ENCODE assay signal across 8 cellular contexts in the genomic region with DNA sequence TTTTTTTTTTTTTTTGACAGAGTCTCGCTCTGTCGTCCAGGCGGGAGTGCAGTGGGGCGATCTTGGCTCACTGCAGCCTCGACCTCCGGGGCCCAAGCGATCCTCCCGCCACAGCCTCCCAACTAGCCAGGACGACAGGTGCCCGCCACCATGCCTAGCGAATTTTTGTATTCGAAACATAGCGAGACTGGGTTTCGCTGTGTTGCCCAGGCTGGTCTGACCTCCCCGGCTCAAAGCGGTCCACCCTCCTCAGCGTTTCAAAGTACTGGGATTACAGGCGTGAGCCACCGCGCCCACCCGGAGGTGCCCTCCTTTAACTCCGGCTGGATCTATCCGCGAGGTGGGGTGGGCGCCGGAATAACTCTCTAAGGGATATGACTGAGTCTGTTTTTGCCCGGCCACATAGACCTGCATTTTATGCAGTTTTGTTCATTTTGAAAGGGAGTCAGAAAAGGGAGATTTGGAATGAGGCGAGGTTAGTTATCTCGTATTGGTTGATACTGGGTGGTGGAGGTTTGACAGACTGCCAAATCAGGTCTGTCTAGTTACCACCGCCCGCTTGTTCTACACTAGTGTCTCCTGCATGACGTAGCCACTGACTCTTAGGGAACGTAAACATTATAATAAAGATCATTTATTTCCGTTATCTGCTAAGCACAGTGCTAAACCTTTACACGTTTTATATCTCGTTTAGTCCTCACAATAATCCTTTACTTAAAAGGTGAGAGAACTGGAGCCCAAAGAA. TPM values are rescaled to one million over a fixed set of nuclear protein-coding genes. Genes with fewer than 3 reads are reported as not detected.
DNase-seq lines count a peak whose midpoint lies in the region; ATAC-seq and TF ChIP-seq lines count a peak whose summit lies in the region.

No MANE protein-coding gene starts in this region.

- CTCF ChIA-PET in activated naive CD4-positive, alpha-beta T cell treated with anti-CD3 and anti-CD28 coated beads, Interleukin-2, amount 10 ng/mL, durations not matched to agents 7 days and 5 days (lab: Charles Lee), result interaction anchor here (0.7 to 0.8 kb wide), 2 partner anchors 15 to 34 kb away, joined by 3 read pairs; no protein-coding TSS in a partner anchor

- WGBS in right lobe of liver (ENCODE audit: insufficient coverage, low coverage, low lambda C conversion rate, missing lambda C conversion rate), result 80% methylated on average over 19 of the region's 36 CpGs

- peak overlapping the region; percentile 97 for H3K4me3 ChIP-seq in astrocyte of the cerebellum (ENCODE audit: low read depth, low read length)
- peak overlapping the region; percentile 77 to 80 (median 80) for H3K4me3 ChIP-seq in right lobe of liver
- peak overlapping the region; percentile 77 for H3K4me3 ChIP-seq in upper lobe of right lung

- peak overlapping the region; percentile 98 for H3K4me3 Mint-ChIP-seq in activated naive CD4-positive, alpha-beta T cell treated with anti-CD3 and anti-CD28 coated beads, Interleukin-2, amount 10 ng/mL, durations not matched to agents 7 days and 5 days

- peaks cover 4% of the 10 kb centered on the region for H3K27me3 Mint-ChIP-seq in activated naive CD4-positive, alpha-beta T cell treated with anti-CD3 and anti-CD28 coated beads, Interleukin-2, amount 10 ng/mL, durations not matched to agents 7 days and 5 days

- peaks cover 18% of the 10 kb centered on the region for H3K36me3 Mint-ChIP-seq in activated naive CD4-positive, alpha-beta T cell treated with anti-CD3 and anti-CD28 coated beads, Interleukin-2, amount 10 ng/mL, durations not matched to agents 7 days and 5 days

- intact Hi-C loops in right lobe of liver (cut with DNase I), result no loop called here
- intact Hi-C loops in upper lobe of right lung (cut with DNase I), result no loop called here

- H3K4me1 ChIP-seq in right lobe of liver, result peaks cover 0 to 14% (median 6%) of the 10 kb centered on the region in 4 donors
- peaks cover 16% of the 10 kb centered on the region for H3K4me1 ChIP-seq in upper lobe of right lung

- H3K27ac Mint-ChIP-seq in activated naive CD4-positive, alpha-beta T cell treated with anti-CD3 and anti-CD28 coated beads, Interleukin-2, amount 10 ng/mL, durations not matched to agents 7 days and 5 days, result peak overlapping the region; percentile 99

- in situ Hi-C loops in astrocyte of the cerebellum (cut with HindIII; ENCODE audit: low sequenced_read_pairs), result no loop called here

- no peak for TF ChIP-seq POLR2A in right lobe of liver (IDR thresholded peaks at IDR 0.05)

- DNase-seq in activated naive CD4-positive, alpha-beta T cell treated with anti-CD3 and anti-CD28 coated beads, Interleukin-2, amount 10 ng/mL, durations not matched to agents 7 days and 5 days, result no peak
- DNase-seq in activated naive CD4-positive, alpha-beta T cell treated with Interleukin-2 at 50 U/mL for 16 hours, result no peak
- DNase-seq in astrocyte of the cerebellum (ENCODE audit: low read depth) (no peak), right lobe of liver (peak in 1 of 3 donors; percentile 29), upper lobe of right lung (no peak), NCI-H2171 treated with DMSO at 0.1 percent for 48 hours (lab: John Stamatoyannopoulos, UW) (no peak), CD1c-positive myeloid dendritic cell (ENCODE audit: extremely low spot score) (no peak)

- H3K36me3 ChIP-seq in right lobe of liver (peaks cover 0 to 9% (median 2%) of the 10 kb centered on the region in 4 donors), upper lobe of right lung (peaks cover 15% of the 10 kb centered on the region)

- ATAC-seq in right lobe of liver, result no peak
- no peak for ATAC-seq in upper lobe of right lung
- no peak for ATAC-seq in GM21576 (IDR thresholded peaks at IDR 0.05; ENCODE audit: unreplicated experiment)

- no peaks in the 10 kb centered on the region for H3K9me3 Mint-ChIP-seq in activated naive CD4-positive, alpha-beta T cell treated with anti-CD3 and anti-CD28 coated beads, Interleukin-2, amount 10 ng/mL, durations not matched to agents 7 days and 5 days

- no peaks in the 10 kb centered on the region for H3K9me3 ChIP-seq in right lobe of liver
- H3K9me3 ChIP-seq in upper lobe of right lung, result no peaks in the 10 kb centered on the region

- H3K27me3 ChIP-seq in right lobe of liver (no peaks in the 10 kb centered on the region), upper lobe of right lung (no peaks in the 10 kb centered on the region)

- H3K27ac ChIP-seq in right lobe of liver (peak overlapping the region; percentile 98 to 99 (median 99)), upper lobe of right lung (no peak overlapping the region)

- no peak for TF ChIP-seq CTCF in astrocyte of the cerebellum (IDR thresholded peaks at IDR 0.05; ENCODE audit: low read depth, low read length, missing control alignments)
- no peak for TF ChIP-seq CTCF in right lobe of liver (IDR thresholded peaks at IDR 0.05)
- no peak for TF ChIP-seq CTCF in upper lobe of right lung (IDR thresholded peaks at IDR 0.05)

- peaks cover 29% of the 10 kb centered on the region for H3K4me1 Mint-ChIP-seq in activated naive CD4-positive, alpha-beta T cell treated with anti-CD3 and anti-CD28 coated beads, Interleukin-2, amount 10 ng/mL, durations not matched to agents 7 days and 5 days

RNA-seq across cellular contexts. Expression of gene CCT4, which starts 0.9 kb away (rescaled TPM):
- total RNA-seq in right lobe of liver (10 to 100 TPM; 46.0 to 72.2 (median 53.1) TPM), upper lobe of right lung (88.2 TPM)

RNA-seq across cellular contexts. Expression of gene COMMD1, which starts 16.1 kb away (rescaled TPM):
- total RNA-seq in right lobe of liver (10 to 100 TPM; 17.2 to 21.6 (median 18.7) TPM), upper lobe of right lung (30.3 TPM)

RNA-seq across cellular contexts. Expression of gene FAM161A, which starts 35.5 kb away (rescaled TPM):
- 1 to 10 TPM in 4 of 6 experiments, under 1 TPM in 2; 0.64 to 2.2 (median 1.1) TPM for total RNA-seq in right lobe of liver
- 1.5 TPM for total RNA-seq in upper lobe of right lung
